13 cellular contexts compared by ENCODE assay signal in the genomic region with DNA sequence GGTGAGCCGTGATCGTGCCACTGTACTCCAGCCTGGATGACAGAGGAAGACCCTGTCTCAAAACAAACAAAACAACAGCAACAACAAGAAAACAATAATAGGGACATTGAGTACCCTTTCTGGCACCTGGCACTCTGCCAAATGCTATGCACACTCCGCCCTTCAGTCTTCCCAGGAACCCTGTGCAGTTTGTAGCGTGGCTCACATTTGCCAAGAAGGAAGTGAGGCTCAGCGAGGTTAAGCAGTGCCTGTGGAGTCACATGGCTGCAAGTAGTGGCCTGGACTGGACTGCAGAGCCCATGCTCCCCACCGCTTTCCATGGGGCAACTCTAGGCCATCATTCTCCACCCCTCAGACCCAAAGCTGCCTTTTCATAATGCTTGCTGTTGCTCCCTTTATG. TPM values are rescaled to one million over a fixed set of nuclear protein-coding genes. Genes with fewer than 3 reads are reported as not detected.
DNase-seq lines count a peak whose midpoint lies in the region; ATAC-seq and TF ChIP-seq lines count a peak whose summit lies in the region.
"Had no signal": no experiment of that assay in that cellular context is flagged by ENCODE, and none has a peak within 500 bp of the region (broad histone marks: within the 10 kb centered on the region; RNA-seq: fewer than 3 reads in every experiment).

No MANE protein-coding gene starts in this region.

- DNase-seq in LoVo (ENCODE audit: low spot score) (peak; percentile 22), choroid plexus epithelial cell (ENCODE audit: low read depth) (peak; percentile 44), left lung (peak in 1 of 2 donors; percentile 71), progenitor cell of endocrine pancreas (ENCODE audit: low spot score, unreplicated experiment) (no peak), natural killer cell (no peak), UCSD-AML1 (lab: John Stamatoyannopoulos, UW; ENCODE audit: unreplicated experiment) (no peak)
- no peak for DNase-seq in stimulated activated naive CD4-positive, alpha-beta T cell (lab: John Stamatoyannopoulos, UW)
- DNase-seq: activated CD4-positive, alpha-beta T cell treated with anti-CD3 and anti-CD28 coated beads for 36 hours; activated gamma-delta T cell; AML-193; NCI-H526 treated with DMSO at 0.1 percent for 48 hours had no signal

- H3K9me3 ChIP-seq in left lung, result no peaks in the 10 kb centered on the region

- H3K27ac Mint-ChIP-seq in progenitor cell of endocrine pancreas (no peak overlapping the region), natural killer cell (no peak overlapping the region)
- H3K27ac Mint-ChIP-seq: activated CD4-positive, alpha-beta T cell treated with anti-CD3 and anti-CD28 coated beads for 36 hours had no signal

- peaks cover 15% of the 10 kb centered on the region for H3K4me1 Mint-ChIP-seq in progenitor cell of endocrine pancreas (ENCODE audit: low read depth)
- H3K4me1 Mint-ChIP-seq in natural killer cell, result peaks cover 6 to 19% of the 10 kb centered on the region in 2 donors

- H3K36me3 Mint-ChIP-seq in progenitor cell of endocrine pancreas (ENCODE audit: insufficient read depth) (no peaks in the 10 kb centered on the region), natural killer cell (no peaks in the 10 kb centered on the region)

- H3K36me3 ChIP-seq in left lung, result no peaks in the 10 kb centered on the region

- H3K27me3 ChIP-seq in left lung, result no peaks in the 10 kb centered on the region

- ATAC-seq in left lung, result peak; percentile 48
- ATAC-seq in natural killer cell, result no peak
- ATAC-seq: activated CD4-positive, alpha-beta T cell treated with anti-CD3 and anti-CD28 coated beads for 36 hours had no signal

- H3K27ac ChIP-seq in C4-2B (0 out of 2 replicates have a peak overlapping the region, but pooled peaks have one; percentile 1), left lung (peak overlapping the region in 1 of 2 donors; percentile 13)

- no peak overlapping the region for H3K4me3 Mint-ChIP-seq in progenitor cell of endocrine pancreas (ENCODE audit: low read depth)
- no peak overlapping the region for H3K4me3 Mint-ChIP-seq in natural killer cell
- H3K4me3 Mint-ChIP-seq: activated CD4-positive, alpha-beta T cell treated with anti-CD3 and anti-CD28 coated beads for 36 hours had no signal

- H3K9me3 Mint-ChIP-seq in progenitor cell of endocrine pancreas (ENCODE audit: low read depth) (no peaks in the 10 kb centered on the region), natural killer cell (no peaks in the 10 kb centered on the region)

- peaks cover 11 to 27% of the 10 kb centered on the region in 2 donors for H3K4me1 ChIP-seq in left lung

- intact Hi-C loops in left lung (cut with DNase I) (no loop called here), natural killer cell (cut with micrococcal nuclease) (no loop called here)

- H3K4me3 ChIP-seq in choroid plexus epithelial cell (ENCODE audit: low read depth, low read length) (no peak overlapping the region), left lung (no peak overlapping the region)
- H3K4me3 ChIP-seq: SK-N-MC had no signal

- H3K27me3 Mint-ChIP-seq in progenitor cell of endocrine pancreas (peaks cover 23% of the 10 kb centered on the region), natural killer cell (ENCODE audit: low read depth in 2 of 2) (peaks cover 0 to 7% of the 10 kb centered on the region in 2 donors)

- no peak for TF ChIP-seq CTCF in C4-2B (conservative IDR thresholded peaks at IDR 0.05)
- no peak for TF ChIP-seq CTCF in choroid plexus epithelial cell (conservative IDR thresholded peaks at IDR 0.05; ENCODE audit: low read depth, low read length)
- TF ChIP-seq CTCF in left lung (IDR thresholded peaks at IDR 0.05), result no peak
- no peak for TF ChIP-seq CTCF in progenitor cell of endocrine pancreas (IDR thresholded peaks at IDR 0.05; ENCODE audit: unreplicated experiment)
- TF ChIP-seq CTCF in natural killer cell (IDR thresholded peaks at IDR 0.05), result no peak

RNA-seq across cellular contexts. Expression of a gene that starts 5.3 kb away (rescaled TPM):
- total RNA-seq in left lung, result 10 to 100 TPM; 34.2 to 34.7 TPM
- total RNA-seq in progenitor cell of endocrine pancreas, result 11.8 and 14.1 TPM in 2 replicates
- 1 to 10 TPM; 4.0 to 8.0 (median 4.9) TPM for total RNA-seq in natural killer cell

RNA-seq across cellular contexts. Expression of a gene that starts 22.5 kb away (rescaled TPM):
- 10 to 100 TPM in 1 of 2 donors, 1 to 10 TPM in 1; 7.1 to 25.9 TPM for total RNA-seq in left lung
- total RNA-seq in progenitor cell of endocrine pancreas, result 10.6 and 11.0 TPM in 2 replicates
- 1 to 10 TPM; 1.9 to 2.6 (median 2.5) TPM for total RNA-seq in natural killer cell

RNA-seq across cellular contexts. Expression of a gene that starts 57.0 kb away (rescaled TPM):
- total RNA-seq in left lung, result 10 to 100 TPM; 54.7 to 97.7 TPM
- 34.6 and 42.0 TPM in 2 replicates for total RNA-seq in progenitor cell of endocrine pancreas
- 10 to 100 TPM; 55.9 to 65.3 (median 59.8) TPM for total RNA-seq in natural killer cell

Comparison
In these comparisons a context has a peak if more than half of its experiments do, and no peak if none do; other contexts are left out.
1. DNase-seq: peak in LoVo (single experiment) and choroid plexus epithelial cell (single experiment); none in stimulated activated naive CD4-positive, alpha-beta T cell (0 of 6), progenitor cell of endocrine pancreas (single experiment), natural killer cell (single experiment) and UCSD-AML1 (single experiment).